In the genomic region with DNA sequence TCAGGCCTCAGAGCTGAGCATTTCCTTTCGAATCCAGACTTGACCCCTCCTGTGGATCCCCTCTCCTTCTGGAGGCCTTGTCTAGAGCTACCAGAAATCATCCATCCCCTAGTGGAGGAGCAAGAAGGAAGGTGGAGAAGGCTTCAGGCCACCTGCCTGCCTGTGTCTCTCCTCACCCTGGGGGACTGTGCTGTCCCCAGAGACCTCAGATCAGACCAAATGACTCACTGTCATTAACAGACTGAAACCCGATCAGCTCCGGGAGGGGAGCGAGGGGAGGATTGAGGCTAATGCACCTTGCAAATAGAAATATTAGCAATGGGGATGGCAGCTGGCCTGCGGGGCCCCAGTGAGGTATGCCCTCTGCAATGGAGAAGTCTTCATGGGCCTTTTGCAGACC, we compare ENCODE assay signal across 10 cellular contexts. TPM values are rescaled to one million over a fixed set of nuclear protein-coding genes. Genes with fewer than 3 reads are reported as not detected.
DNase-seq lines count a peak whose midpoint lies in the region; ATAC-seq lines count a peak whose summit lies in the region.
"Had no signal": no experiment of that assay in that cellular context is flagged by ENCODE, and none has a peak within 500 bp of the region (broad histone marks: within the 10 kb centered on the region; RNA-seq: fewer than 3 reads in every experiment).

No MANE protein-coding gene starts in this region.

- ATAC-seq in GM18502 (IDR thresholded peaks at IDR 0.05; ENCODE audit: poor library complexity, unreplicated experiment) (peak; percentile 91), GM21447 (IDR thresholded peaks at IDR 0.05; ENCODE audit: unreplicated experiment) (peak; percentile 92), HG03460 (IDR thresholded peaks at IDR 0.05; ENCODE audit: unreplicated experiment) (peak; percentile 97)
- no peak for ATAC-seq in activated T-helper 17 cell treated with anti-CD3 and anti-CD28 coated beads, Interleukin-2, amount 50 U/mL, for 72 hours (replicated peaks)

- H3K36me3 Mint-ChIP-seq in activated T-helper 17 cell treated with anti-CD3 and anti-CD28 coated beads, Interleukin-2, amount 50 U/mL, for 72 hours (ENCODE audit: low read depth): no peaks in the 10 kb centered on the region

- H3K4me1 Mint-ChIP-seq in activated T-helper 17 cell treated with anti-CD3 and anti-CD28 coated beads, Interleukin-2, amount 50 U/mL, for 72 hours: no peaks in the 10 kb centered on the region
- H3K4me1 Mint-ChIP-seq: central memory CD8-positive, alpha-beta T cell had no signal

- H3K9me3 Mint-ChIP-seq in activated T-helper 17 cell treated with anti-CD3 and anti-CD28 coated beads, Interleukin-2, amount 50 U/mL, for 72 hours: no peaks in the 10 kb centered on the region
- H3K9me3 Mint-ChIP-seq: central memory CD8-positive, alpha-beta T cell had no signal

- no peak overlapping the region for H3K4me3 Mint-ChIP-seq in activated T-helper 17 cell treated with anti-CD3 and anti-CD28 coated beads, Interleukin-2, amount 50 U/mL, for 72 hours
- H3K4me3 Mint-ChIP-seq: central memory CD8-positive, alpha-beta T cell had no signal

- intact Hi-C loops in cardiac septum (cut with DNase I): no loop called here

- DNase-seq in germinal center (ENCODE audit: low spot score) (peak; percentile 17), foreskin melanocyte (no peak), cardiac septum (ENCODE audit: low spot score) (no peak), GOT3 (lab: John Stamatoyannopoulos, UW) (no peak)
- DNase-seq: thyroid gland had no signal

- peaks cover 3% of the 10 kb centered on the region for H3K27me3 Mint-ChIP-seq in activated T-helper 17 cell treated with anti-CD3 and anti-CD28 coated beads, Interleukin-2, amount 50 U/mL, for 72 hours

- no peak overlapping the region for H3K27ac Mint-ChIP-seq in activated T-helper 17 cell treated with anti-CD3 and anti-CD28 coated beads, Interleukin-2, amount 50 U/mL, for 72 hours

RNA-seq across cellular contexts. Expression of a gene that starts 2.1 kb away (rescaled TPM):
- total RNA-seq in cardiac septum: not detected
- not detected for total RNA-seq in activated T-helper 17 cell treated with anti-CD3 and anti-CD28 coated beads, Interleukin-2, amount 50 U/mL, for 72 hours

RNA-seq across cellular contexts. Expression of a gene that starts 12.9 kb away (rescaled TPM):
- 7.4 TPM for total RNA-seq in cardiac septum
- not detected for total RNA-seq in activated T-helper 17 cell treated with anti-CD3 and anti-CD28 coated beads, Interleukin-2, amount 50 U/mL, for 72 hours

RNA-seq across cellular contexts. Expression of a gene that starts 46.0 kb away (rescaled TPM):
- 12.1 TPM for total RNA-seq in cardiac septum
- total RNA-seq in activated T-helper 17 cell treated with anti-CD3 and anti-CD28 coated beads, Interleukin-2, amount 50 U/mL, for 72 hours: not detected

RNA-seq across cellular contexts. Expression of a gene that starts 55.9 kb away (rescaled TPM):
- not detected for total RNA-seq in cardiac septum
- 1 to 10 TPM; 2.8 to 6.7 TPM for total RNA-seq in activated T-helper 17 cell treated with anti-CD3 and anti-CD28 coated beads, Interleukin-2, amount 50 U/mL, for 72 hours

Comparison
In these comparisons a context has a peak if more than half of its experiments do, and no peak if none do; other contexts are left out.
1. RNA of a gene that starts 46.0 kb away (total RNA-seq): 12.1 TPM in cardiac septum (single experiment); not detected in activated T-helper 17 cell treated with anti-CD3 and anti-CD28 coated beads, Interleukin-2, amount 50 U/mL, for 72 hours; every median in the first group is over 10 times any median in the second.